Comparison of ENCODE assay signal across 18 cellular contexts in genomic region chr22:28629420-28630184, GRCh38. TPM values are rescaled to one million over a fixed set of nuclear protein-coding genes. Genes with fewer than 3 reads are reported as not detected.
DNase-seq lines count a peak whose midpoint lies in the region; ATAC-seq, FAIRE-seq and TF ChIP-seq lines count a peak whose summit lies in the region.
"Had no signal": no experiment of that assay in that cellular context is flagged by ENCODE, and none has a peak within 500 bp of the region (broad histone marks: within the 10 kb centered on the region; RNA-seq: fewer than 3 reads in every experiment).

No MANE protein-coding gene starts in this region.

- TF ChIP-seq RAD21 in A549 (conservative IDR thresholded peaks at IDR 0.05 in 1 of 2, IDR thresholded peaks at IDR 0.05 in 1 of 2) = no peak

- H3K27me3 ChIP-seq in pancreas = no peaks in the 10 kb centered on the region
- H3K27me3 ChIP-seq: testis had no signal

- TF ChIP-seq CTCF in A549 (IDR thresholded peaks at IDR 0.05) (no peak), fibroblast of pulmonary artery (IDR thresholded peaks at IDR 0.05; ENCODE audit: low read length, missing control alignments) (no peak), pancreas (IDR thresholded peaks at IDR 0.05) (no peak)

- no peak for FAIRE-seq in A549 (lab: Jason Lieb, UNC)
- FAIRE-seq in pancreas (lab: Jason Lieb, UNC) = no peak

- intact Hi-C loops in pancreas (cut with DNase I) = no loop called here

- H3K9me3 ChIP-seq in A549 (no peaks in the 10 kb centered on the region), pancreas (no peaks in the 10 kb centered on the region)
- H3K9me3 ChIP-seq: mucosa of descending colon, SK-N-SH, testis had no signal

- 72% methylated on average over 4 of the region's 4 CpGs for WGBS in A549 (ENCODE audit: missing lambda C conversion rate)
- WGBS in pancreas, 2 donors = 85 to 86% methylated on average over 4 of the region's 4 CpGs

- POLR2A ChIA-PET in A549 (lab: Yijun Ruan, JAX) = interaction anchor here (0.6 kb wide), 1 partner anchor 642 kb away, joined by 7 read pairs; no protein-coding TSS in a partner anchor

- H3K4me2 ChIP-seq in A549 = peak overlapping the region; percentile 38
- H3K4me2 ChIP-seq: SK-N-SH had no signal

- no peak overlapping the region for H3K4me3 ChIP-seq in A549
- H3K4me3 ChIP-seq in fibroblast of pulmonary artery (replicated peaks; ENCODE audit: low read depth, low read length) = no peak overlapping the region
- no peak overlapping the region for H3K4me3 ChIP-seq in pancreas
- H3K4me3 ChIP-seq: mucosa of descending colon, testis had no signal

- DNase-seq in A549 (ENCODE audit: low read depth in 1 of 2, low spot score in 1 of 2) = peak; percentile 2 to 16
- peak; percentile 5 for DNase-seq in HCEC 1CT
- peak; percentile 54 for DNase-seq in NCI-H69 (lab: John Stamatoyannopoulos, UW)
- DNase-seq in fibroblast of pulmonary artery (ENCODE audit: low read depth) = peak; percentile 45
- DNase-seq in pancreas = no peak
- no peak for DNase-seq in NCI-H1694 (lab: John Stamatoyannopoulos, UW)
- DNase-seq in SHP77 (lab: John Stamatoyannopoulos, UW) = no peak
- DNase-seq: activated CD8-positive, alpha-beta T cell treated with anti-CD3 and anti-CD28 coated beads for 36 hours; amygdala; Calu3; foreskin melanocyte; islet precursor cell; mucosa of descending colon; NCI-H187 treated with DMSO at 0.1 percent for 48 hours; SK-N-SH; testis had no signal

- peak overlapping the region; percentile 50 to 53; a peak in 5 of 6 replicates for H3K27ac ChIP-seq in A549
- H3K27ac ChIP-seq in pancreas = no peak overlapping the region
- H3K27ac ChIP-seq: testis had no signal

- no peak for TF ChIP-seq EP300 in A549 (IDR thresholded peaks at IDR 0.05)

- no peak; a peak in 1 of 6 replicates for ATAC-seq in A549
- ATAC-seq in GM18870 (IDR thresholded peaks at IDR 0.05; ENCODE audit: unreplicated experiment) = no peak
- ATAC-seq in pancreas = no peak
- ATAC-seq: activated CD8-positive, alpha-beta T cell treated with anti-CD3 and anti-CD28 coated beads for 36 hours; activated T-helper 17 cell treated with anti-CD3 and anti-CD28 coated beads, Interleukin-2, amount 50 U/mL, for 72 hours; mucosa of descending colon had no signal

- TF ChIP-seq POLR2A in A549 (IDR thresholded peaks at IDR 0.05; ENCODE audit: low read length) = no peak

- peaks cover 12% of the 10 kb centered on the region; the same call in 2 of the 3 replicates for H3K4me1 ChIP-seq in A549
- peaks cover 0 to 3% (median 0%) of the 10 kb centered on the region in 3 donors for H3K4me1 ChIP-seq in pancreas
- H3K4me1 ChIP-seq: testis had no signal

- no peaks in the 10 kb centered on the region for H3K36me3 ChIP-seq in pancreas

- CTCF ChIA-PET in A549 (lab: Yijun Ruan, JAX) = interaction anchor here (0.6 to 1.9 kb wide), 3 partner anchors 29 to 470 kb away, joined by 3 to 8 read pairs (median 6); no protein-coding TSS in a partner anchor

TF ChIP-seq in A549, 52 proteins besides CTCF, POLR2A, EP300 and RAD21:
- TF ChIP-seq NFE2L2 (conservative IDR thresholded peaks at IDR 0.05; ENCODE audit: low read length) = no peak
- TF ChIP-seq ELK1 (IDR thresholded peaks at IDR 0.05; ENCODE audit: low read depth, low read length) = no peak
- TF ChIP-seq CEBPB (IDR thresholded peaks at IDR 0.05) = peak; percentile 31 to 62; a peak in 3 of 4 replicates

RNA-seq across cellular contexts. Expression of gene TTC28, which starts 50.0 kb away (rescaled TPM):
- polyA plus RNA-seq in A549 (2011; rRNA removed) (3.8 and 5.9 TPM in 2 replicates), A549 (2017; fragmentation: RNase III; extraction: RNeasy Plus Mini Kit Qiagen cat#74134 plus additional on column Dnase treatment) (2.6 to 3.0 TPM (median 2.6 TPM) in 3 replicates), pancreas (1 to 10 TPM; 2.2 to 6.8 TPM)
- 2.4 TPM in 2 replicates for polyA plus RNA-seq in A549 (2012; cell fraction: cytosol; rRNA removed)
- polyA plus RNA-seq in A549 (2012; cell fraction: nucleus; rRNA removed) = 10.8 and 11.6 TPM in 2 replicates
- polyA minus RNA-seq in A549 (2011; rRNA and poly(A)+ RNA removed) = 14.7 and 16.2 TPM in 2 replicates
- 10 to 100 TPM; 10.3 to 18.6 (median 12.4) TPM for total RNA-seq in pancreas

Comparison
In these comparisons a context has a peak if more than half of its experiments do, and no peak if none do; other contexts are left out.
1. DNase-seq: peak in A549 (2 of 2), HCEC 1CT (single experiment), NCI-H69 (single experiment) and fibroblast of pulmonary artery (single experiment); none in pancreas (0 of 6), NCI-H1694 (single experiment) and SHP77 (0 of 2).
2. H3K27ac ChIP-seq: peak in A549 (2 of 2); none in pancreas (0 of 4).